Comparison of ENCODE assay signal across 33 cellular contexts in genomic region chr4:133068083-133068482, GRCh38.
"Had no signal": no experiment of that assay in that cellular context is flagged by ENCODE, and none has a peak within 500 bp of the region (broad histone marks: within the 10 kb centered on the region; RNA-seq: fewer than 3 reads in every experiment).

No MANE protein-coding gene starts in this region.

- DNase-seq: activated B cell treated with CpG ODN at 0.5 μM for 24 hours; activated CD4-positive, alpha-beta memory T cell treated with anti-CD3 and anti-CD28 coated beads for 36 hours; activated CD4-positive, alpha-beta T cell treated with anti-CD3 and anti-CD28 coated beads for 4 hours; activated CD4-positive, alpha-beta T cell treated with anti-CD3 and anti-CD28 coated beads, Interleukin-2, amount 10 ng/mL, durations not matched to agents 24 days and 14 days; activated CD4-positive, alpha-beta T cell treated with anti-CD3 and anti-CD28 coated beads, Interleukin-2, amount 50 U/mL, for 1 hour; activated CD4-positive, alpha-beta T cell treated with anti-CD3 and anti-CD28 coated beads, Interleukin-2, amount 50 U/mL, for 4 hours; activated CD4-positive, CD25-positive, alpha-beta regulatory T cell treated with anti-CD3 and anti-CD28 coated beads, Interleukin-2, amount 50 U/mL, for 72 hours; activated CD8-positive, alpha-beta memory T cell treated with anti-CD3 and anti-CD28 coated beads, Interleukin-2, amount 50 U/mL, for 4 hours; activated CD8-positive, alpha-beta T cell treated with anti-CD3 and anti-CD28 coated beads for 36 hours; activated effector memory CD4-positive, alpha-beta T cell treated with anti-CD3 and anti-CD28 coated beads, Interleukin-2, amount 50 U/mL, for 16 hours; activated gamma-delta T cell treated with Interleukin-2 at 50 U/mL for 16 hours; activated naive CD4-positive, alpha-beta T cell; activated naive CD4-positive, alpha-beta T cell treated with anti-CD3 and anti-CD28 coated beads for 36 hours; activated naive CD4-positive, alpha-beta T cell treated with anti-CD3 and anti-CD28 coated beads, Interleukin-2, amount 50 U/mL, for 16 hours; activated naive CD8-positive, alpha-beta T cell treated with anti-CD3 and anti-CD28 coated beads for 36 hours; activated T-cell treated with anti-CD3 and anti-CD28 coated beads for 4 hours; activated T-cell treated with anti-CD3 and anti-CD28 coated beads, Interleukin-2, amount 50 U/mL, for 1 hour; activated T-cell treated with anti-CD3 and anti-CD28 coated beads, Interleukin-2, amount 50 U/mL, for 4 hours; activated T-cell treated with anti-CD3 and anti-CD28 coated beads, Interleukin-2, amount 50 U/mL, for 72 hours; amygdala; anterior cingulate cortex; caudate nucleus; cerebellar nuclear complex; T-helper 1 cell; T-helper 2 cell; T-helper 9 cell had no signal

- H3K27me3 ChIP-seq: ascending aorta, cardiac muscle cell had no signal

- H3K4me1 ChIP-seq: ascending aorta had no signal

- H3K27ac ChIP-seq: ascending aorta, cardiac muscle cell, VCaP had no signal

- H3K4me3 ChIP-seq: ascending aorta, cardiac muscle cell had no signal

- ATAC-seq: activated CD8-positive, alpha-beta T cell treated with anti-CD3 and anti-CD28 coated beads for 36 hours; activated naive CD4-positive, alpha-beta T cell treated with anti-CD3 and anti-CD28 coated beads, Interleukin-2, amount 50 U/mL, for 72 hours; activated T-cell treated with anti-CD3 and anti-CD28 coated beads, Interleukin-2, amount 50 U/mL, for 4 hours; activated T-cell treated with anti-CD3 and anti-CD28 coated beads, Interleukin-2, amount 50 U/mL, for 72 hours; activated T-helper 17 cell treated with anti-CD3 and anti-CD28 coated beads, Interleukin-2, amount 50 U/mL, for 72 hours had no signal

- H3K36me3 ChIP-seq: ascending aorta, cardiac muscle cell had no signal

- FAIRE-seq: bronchial epithelial cell, TTC549 had no signal
